In genomic region chr11:69101100-69101791, GRCh38 we compare ENCODE assay signal across 8 cellular contexts. TPM values are rescaled to one million over a fixed set of nuclear protein-coding genes. Genes with fewer than 3 reads are reported as not detected.
DNase-seq lines count a peak whose midpoint lies in the region; ATAC-seq and TF ChIP-seq lines count a peak whose summit lies in the region.

No MANE protein-coding gene starts in this region.

- no CpG with 5 or more reads among the region's 14 CpGs for WGBS in neuronal stem cell (ENCODE audit: extremely low coverage in 2 of 2, insufficient read length in 2 of 2, insufficient replicate concordance in 1 of 2), 2 donors

- no peak overlapping the region for H3K4me3 ChIP-seq in PC-9
- H3K4me3 ChIP-seq in fibroblast of mammary gland (ENCODE audit: control insufficient read depth, low read depth, low read length): no peak overlapping the region
- no peak overlapping the region for H3K4me3 ChIP-seq in neuronal stem cell (ENCODE audit: low read length in 2 of 2)

- peaks cover 4% of the 10 kb centered on the region for H3K79me1 ChIP-seq in neuronal stem cell (ENCODE audit: low read depth, low read length)

- H2BK15ac ChIP-seq in neuronal stem cell (ENCODE audit: low read length): no peak overlapping the region

- BruUV-seq in PC-9 (replicated peaks; lab: Mats Ljungman, UMichigan): no TSS peak

- H2AFZ ChIP-seq in PC-9 (no peak overlapping the region), neuronal stem cell (ENCODE audit: low read length) (no peak overlapping the region)

- no peaks in the 10 kb centered on the region for H4K20me1 ChIP-seq in PC-9 (ENCODE audit: insufficient read depth)

- CTCF ChIA-PET in PC-9 (lab: Charles Lee): interaction anchor here (0.6 to 1.2 kb wide), 8 partner anchors 14 to 582 kb away, joined by 3 to 7 read pairs (median 4); no protein-coding TSS in a partner anchor

- H3K27ac ChIP-seq in PC-9 (no peak overlapping the region), neuronal stem cell (replicated peaks; ENCODE audit: low read length) (no peak overlapping the region)

- H3K9me3 ChIP-seq in PC-9 (ENCODE audit: insufficient read depth, low read depth): no peaks in the 10 kb centered on the region
- no peaks in the 10 kb centered on the region for H3K9me3 ChIP-seq in neuronal stem cell (replicated peaks in 1 of 2; ENCODE audit: control insufficient read depth in 2 of 2, insufficient read depth in 1 of 2, low read depth in 1 of 2, low read length in 2 of 2)

- H3K4me2 ChIP-seq in PC-9 (0 out of 2 replicates have a peak overlapping the region, but pooled peaks have one; percentile 6), neuronal stem cell (ENCODE audit: insufficient read depth, low read length, poor library complexity, severe bottlenecking) (no peak overlapping the region)

- H3K9me2 ChIP-seq in PC-9 (ENCODE audit: insufficient read depth): no peaks in the 10 kb centered on the region

- H3K18ac ChIP-seq in neuronal stem cell (ENCODE audit: low read length): peak overlapping the region; percentile 31

- H3K23ac ChIP-seq in neuronal stem cell (ENCODE audit: low read depth, low read length, poor library complexity): no peak overlapping the region

- H3F3A ChIP-seq in PC-9 (ENCODE audit: insufficient read depth, low read depth): peaks cover 22% of the 10 kb centered on the region; the same call in 1 of the 2 replicates

- H2BK120ac ChIP-seq in neuronal stem cell (ENCODE audit: low read depth, low read length): no peak overlapping the region

- peak overlapping the region; percentile 59 for H2AK5ac ChIP-seq in neuronal stem cell (ENCODE audit: low read depth, low read length)

- H3K27me3 ChIP-seq in PC-9 (ENCODE audit: insufficient read depth, low read depth): no peaks in the 10 kb centered on the region
- no peaks in the 10 kb centered on the region for H3K27me3 ChIP-seq in neuronal stem cell (ENCODE audit: control insufficient read depth in 3 of 3, insufficient read depth in 3 of 3, low read depth in 1 of 3, low read length in 3 of 3)

- H3K4me1 ChIP-seq in PC-9 (replicated peaks; ENCODE audit: insufficient read depth) (peaks cover 26% of the 10 kb centered on the region), neuronal stem cell (ENCODE audit: control insufficient read depth in 2 of 2, insufficient read depth in 1 of 2, low read depth in 1 of 2, low read length in 2 of 2) (no peaks in the 10 kb centered on the region)

- no peak overlapping the region for H2BK12ac ChIP-seq in neuronal stem cell (ENCODE audit: low read length)

- H3K36me3 ChIP-seq in PC-9 (ENCODE audit: low read depth) (no peaks in the 10 kb centered on the region), neuronal stem cell (replicated peaks in 1 of 2; ENCODE audit: control insufficient read depth in 2 of 2, insufficient read depth in 2 of 2, low read length in 2 of 2) (no peaks in the 10 kb centered on the region)

- POLR2A ChIA-PET in PC-9 (lab: Charles Lee; ENCODE audit: unreplicated experiment): interaction anchor here (0.5 to 0.6 kb wide), 3 partner anchors 15 to 569 kb away, joined by 3 to 4 read pairs (median 3); no protein-coding TSS in a partner anchor

- H4K8ac ChIP-seq in neuronal stem cell (ENCODE audit: low read depth, low read length): no peak overlapping the region

- H3K79me2 ChIP-seq in PC-9 (ENCODE audit: low read depth): peaks cover 2% of the 10 kb centered on the region; the same call in 1 of the 2 replicates

- intact Hi-C loops in PC-9 (cut with micrococcal nuclease; ENCODE audit: unreplicated experiment): loop anchor here (1.0 to 5.0 kb wide), 5 partner anchors 21 to 569 kb away; no protein-coding TSS in a partner anchor

- no peak for ATAC-seq in GM18861 (IDR thresholded peaks at IDR 0.05; ENCODE audit: unreplicated experiment)

- H4K91ac ChIP-seq in neuronal stem cell (ENCODE audit: low read depth, low read length, poor library complexity): no peak overlapping the region

- H3K14ac ChIP-seq in neuronal stem cell (ENCODE audit: low read length): no peak overlapping the region

- peak; percentile 83 for DNase-seq in EH (ENCODE audit: low read depth)
- DNase-seq in HK-2 (ENCODE audit: unreplicated experiment): peak; percentile 75
- peak; percentile 82 to 91 for DNase-seq in PC-9
- peak; percentile 49 for DNase-seq in activated T-helper 1 cell treated with Interleukin-2 at 50 U/mL for 16 hours (ENCODE audit: low read depth)
- DNase-seq in fibroblast of mammary gland (ENCODE audit: low read depth): peak; percentile 68
- peak; percentile 56 for DNase-seq in neuronal stem cell (ENCODE audit: low spot score)
- peak; percentile 50 for DNase-seq in stromal cell of bone marrow (ENCODE audit: low read depth)

- H2BK5ac ChIP-seq in neuronal stem cell (ENCODE audit: low read length): no peak overlapping the region

- peak; percentile 99 for TF ChIP-seq CTCF in PC-9 (conservative IDR thresholded peaks at IDR 0.05)
- TF ChIP-seq CTCF in fibroblast of mammary gland (conservative IDR thresholded peaks at IDR 0.05; ENCODE audit: control insufficient read depth, insufficient read depth, low read depth, low read length): peak; percentile 98

- H3K4ac ChIP-seq in neuronal stem cell (ENCODE audit: low read length): no peak overlapping the region

- no peak overlapping the region for H3K9ac ChIP-seq in neuronal stem cell (ENCODE audit: low read depth, low read length, poor library complexity)

RNA-seq across cellular contexts. Expression of gene TPCN2, which starts 52.5 kb away (rescaled TPM):
- 24.8 and 26.4 TPM in 2 replicates for total RNA-seq in PC-9 (2021)
- polyA plus RNA-seq in neuronal stem cell (2013, experiment 1 of 2): 4.3 TPM
- 4.3 TPM for polyA plus RNA-seq in neuronal stem cell (2013, experiment 2 of 2)

RNA-seq across cellular contexts. Expression of gene SMIM38, which starts 54.5 kb away (rescaled TPM):
- 0.26 and 0.50 TPM in 2 replicates for total RNA-seq in PC-9 (2021)
- polyA plus RNA-seq in neuronal stem cell (2013, experiment 1 of 2): 0.26 TPM
- polyA plus RNA-seq in neuronal stem cell (2013, experiment 2 of 2): 0.36 TPM
